Comparison of ENCODE assay signal across 9 cellular contexts in the genomic region with DNA sequence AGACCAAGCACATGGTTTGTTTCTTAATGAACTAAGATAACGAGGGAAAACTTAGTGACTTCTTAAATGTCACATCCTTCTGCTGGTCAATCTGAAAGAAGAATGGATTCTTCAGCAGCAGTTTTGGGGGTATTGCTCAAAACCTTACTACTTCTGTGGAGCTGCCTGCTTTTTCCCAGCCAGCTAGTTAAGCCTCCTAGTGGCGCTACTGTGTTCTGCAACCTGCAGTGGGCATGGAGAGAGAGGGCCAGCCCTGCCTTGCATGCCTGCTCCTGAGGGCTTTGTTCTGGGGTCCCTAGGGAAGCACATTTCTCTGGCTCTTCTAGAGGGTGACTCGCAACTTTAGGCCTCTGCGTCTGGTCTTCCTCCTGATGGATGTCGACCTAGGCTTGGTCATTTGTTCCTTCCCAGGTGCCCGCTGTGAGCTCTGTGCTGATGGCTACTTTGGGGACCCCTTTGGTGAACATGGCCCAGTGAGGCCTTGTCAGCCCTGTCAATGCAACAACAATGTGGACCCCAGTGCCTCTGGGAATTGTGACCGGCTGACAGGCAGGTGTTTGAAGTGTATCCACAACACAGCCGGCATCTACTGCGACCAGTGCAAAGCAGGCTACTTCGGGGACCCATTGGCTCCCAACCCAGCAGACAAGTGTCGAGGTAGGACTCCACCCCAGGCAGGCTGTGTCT. TPM values are rescaled to one million over a fixed set of nuclear protein-coding genes. Genes with fewer than 3 reads are reported as not detected.
DNase-seq lines count a peak whose midpoint lies in the region; ATAC-seq lines count a peak whose summit lies in the region.
"Had no signal": no experiment of that assay in that cellular context is flagged by ENCODE, and none has a peak within 500 bp of the region (broad histone marks: within the 10 kb centered on the region; RNA-seq: fewer than 3 reads in every experiment).

No MANE protein-coding gene starts in this region.

- H3K4me3 ChIP-seq in right cardiac atrium (ENCODE audit: low read length), result no peak overlapping the region
- H3K4me3 ChIP-seq: BLaER1 treated with 17β-estradiol and CSF1 and Interleukin-3, amounts not matched to agents 10 nM and 100 nM had no signal

- H3K27ac Mint-ChIP-seq in activated naive CD4-positive, alpha-beta T cell treated with anti-CD3 and anti-CD28 coated beads, Interleukin-2, amount 50 U/mL, for 72 hours, result no peak overlapping the region

- H3K9me3 ChIP-seq in right cardiac atrium (ENCODE audit: control insufficient read depth, low read length), result no peaks in the 10 kb centered on the region
- H3K9me3 ChIP-seq: BLaER1 treated with 17β-estradiol and CSF1 and Interleukin-3, amounts not matched to agents 10 nM and 100 nM had no signal

- no peak overlapping the region for H3K27ac ChIP-seq in right cardiac atrium (ENCODE audit: low read length)
- H3K27ac ChIP-seq: BLaER1 treated with 17β-estradiol and CSF1 and Interleukin-3, amounts not matched to agents 10 nM and 100 nM had no signal

- no peaks in the 10 kb centered on the region for H3K27me3 ChIP-seq in right cardiac atrium (ENCODE audit: control insufficient read depth, insufficient read depth)

- peak; percentile 26 for DNase-seq in NCI-H146 (lab: John Stamatoyannopoulos, UW)
- no peak for DNase-seq in NCI-H146 treated with DMSO at 0.1 percent for 48 hours (lab: John Stamatoyannopoulos, UW; ENCODE audit: unreplicated experiment)
- peak; percentile 54 for DNase-seq in NCI-H226
- DNase-seq in activated naive CD4-positive, alpha-beta T cell treated with anti-CD3 and anti-CD28 coated beads, Interleukin-2, amount 50 U/mL, for 72 hours (ENCODE audit: low spot score in 2 of 2), result peak in 1 of 2 donors; percentile 58
- DNase-seq in right cardiac atrium, result peak; percentile 51 to 82 (median 72)
- DNase-seq in stimulated activated CD4-positive, alpha-beta T cell treated with anti-CD3 and anti-CD28 coated beads, Interleukin-2, amount 100 ng/mL, for 24 hours, result peak; percentile 23 to 58

- no peaks in the 10 kb centered on the region for H3K4me1 ChIP-seq in right cardiac atrium (ENCODE audit: control insufficient read depth, insufficient read depth, low read length)

- 83% methylated on average over 11 of the region's 11 CpGs for WGBS in right cardiac atrium

- H3K36me3 Mint-ChIP-seq in activated naive CD4-positive, alpha-beta T cell treated with anti-CD3 and anti-CD28 coated beads, Interleukin-2, amount 50 U/mL, for 72 hours, result no peaks in the 10 kb centered on the region

- H3K9me3 Mint-ChIP-seq in activated naive CD4-positive, alpha-beta T cell treated with anti-CD3 and anti-CD28 coated beads, Interleukin-2, amount 50 U/mL, for 72 hours, result no peaks in the 10 kb centered on the region

- ATAC-seq in GM21786 (IDR thresholded peaks at IDR 0.05; ENCODE audit: unreplicated experiment), result peak; percentile 67
- peak; percentile 44 to 69 for ATAC-seq in activated naive CD4-positive, alpha-beta T cell treated with anti-CD3 and anti-CD28 coated beads, Interleukin-2, amount 50 U/mL, for 72 hours
- ATAC-seq in right cardiac atrium, result peak; percentile 34 to 78
- ATAC-seq in HG03439 (IDR thresholded peaks at IDR 0.05; ENCODE audit: unreplicated experiment), result no peak

- intact Hi-C loops in right cardiac atrium (cut with DNase I), result loop anchor here (2.0 to 10.0 kb wide), 4 partner anchors 203 to 273 kb away; partner anchors contain the start of genes LAMC1 (in 1 of the 4) and SHCBP1L (in 1 of the 4)

RNA-seq across cellular contexts. Expression of gene LAMC2, which starts 42.0 kb away (rescaled TPM):
- not detected for total RNA-seq in activated naive CD4-positive, alpha-beta T cell treated with anti-CD3 and anti-CD28 coated beads, Interleukin-2, amount 50 U/mL, for 72 hours
- total RNA-seq in right cardiac atrium, result 1 to 10 TPM in 3 of 4 donors, under 1 TPM in 1; 0.99 to 3.0 (median 1.4) TPM
- polyA plus RNA-seq in right cardiac atrium, result 0.70 TPM
